ENCODE assay signal across 26 cellular contexts in genomic region chr5:145887217-145887616, GRCh38. TPM values are rescaled to one million over a fixed set of nuclear protein-coding genes. Genes with fewer than 3 reads are reported as not detected.
DNase-seq lines count a peak whose midpoint lies in the region; ATAC-seq, FAIRE-seq and TF ChIP-seq lines count a peak whose summit lies in the region.
"Had no signal": no experiment of that assay in that cellular context is flagged by ENCODE, and none has a peak within 500 bp of the region (broad histone marks: within the 10 kb centered on the region; RNA-seq: fewer than 3 reads in every experiment).

No MANE protein-coding gene starts in this region.

- H3K4me1 Mint-ChIP-seq in neural progenitor cell (no peaks in the 10 kb centered on the region), GM23338 (peaks cover 3% of the 10 kb centered on the region; the same call in 1 of the 3 replicates)
- no peaks in the 10 kb centered on the region for H3K4me1 Mint-ChIP-seq in activated CD8-positive, alpha-beta T cell treated with anti-CD3 and anti-CD28 coated beads for 36 hours (ENCODE audit: low read depth)

- POLR2A ChIA-PET in K562 (lab: Yijun Ruan, JAX) = no interaction called here
- POLR2A ChIA-PET in activated CD8-positive, alpha-beta T cell treated with anti-CD3 and anti-CD28 coated beads for 36 hours (lab: Charles Lee) = interaction anchor here (0.7 kb wide), 1 partner anchor 777 kb away, joined by 3 read pairs; no protein-coding TSS in a partner anchor

- H2AFZ ChIP-seq in K562 (ENCODE audit: low read depth, low read length) (no peak overlapping the region), neural progenitor cell (replicated peaks) (no peak overlapping the region), GM23338 (no peak overlapping the region)

- no peaks in the 10 kb centered on the region for H3K4me1 ChIP-seq in K562 (replicated peaks in 1 of 2; ENCODE audit: control insufficient read depth in 2 of 2, insufficient read depth in 2 of 2, low read length in 2 of 2)
- H3K4me1 ChIP-seq in neural progenitor cell = no peaks in the 10 kb centered on the region
- H3K4me1 ChIP-seq in GM23338 (ENCODE audit: insufficient read depth) = no peaks in the 10 kb centered on the region
- H3K4me1 ChIP-seq: BLaER1, right atrium auricular region, upper lobe of left lung had no signal

- no TSS peak for BruUV-seq in K562 (replicated peaks; lab: Mats Ljungman, UMichigan)

- intact Hi-C loops in K562 (cut with micrococcal nuclease) = loop anchor here (1.0 to 2.0 kb wide), 4 partner anchors 52 to 206 kb away; partner anchors contain the start of gene PRELID2
- intact Hi-C loops in activated CD8-positive, alpha-beta T cell treated with anti-CD3 and anti-CD28 coated beads for 36 hours (cut with micrococcal nuclease) = no loop called here

- H4K20me1 ChIP-seq in K562 (replicated peaks; ENCODE audit: control insufficient read depth, insufficient read depth, low read length) (no peaks in the 10 kb centered on the region), neural progenitor cell (ENCODE audit: low read depth) (no peaks in the 10 kb centered on the region), GM23338 (replicated peaks; ENCODE audit: insufficient read depth) (no peaks in the 10 kb centered on the region)
- H4K20me1 ChIP-seq: BLaER1 had no signal

- H3K27ac ChIP-seq in K562 (ENCODE audit: extremely low read depth, low read depth, low read length) = no peak overlapping the region
- H3K27ac ChIP-seq in neural progenitor cell = no peak overlapping the region
- H3K27ac ChIP-seq in GM23338 (ENCODE audit: low read depth) = no peak overlapping the region
- H3K27ac ChIP-seq: 22Rv1, BLaER1, dorsolateral prefrontal cortex, right atrium auricular region, upper lobe of left lung had no signal

- H3K27ac Mint-ChIP-seq in neural progenitor cell = no peak overlapping the region
- no peak overlapping the region for H3K27ac Mint-ChIP-seq in GM23338
- H3K27ac Mint-ChIP-seq in activated CD8-positive, alpha-beta T cell treated with anti-CD3 and anti-CD28 coated beads for 36 hours = no peak overlapping the region
- H3K27ac Mint-ChIP-seq: activated CD4-positive, alpha-beta memory T cell treated with anti-CD3 and anti-CD28 coated beads for 36 hours; activated naive CD4-positive, alpha-beta T cell treated with anti-CD3 and anti-CD28 coated beads for 36 hours had no signal

- H3K4me2 ChIP-seq in K562 (ENCODE audit: insufficient read depth, low read length) = no peak overlapping the region
- no peak overlapping the region for H3K4me2 ChIP-seq in neural progenitor cell
- no peak overlapping the region for H3K4me2 ChIP-seq in GM23338
- H3K4me2 ChIP-seq: BLaER1 had no signal

- H3K36me3 Mint-ChIP-seq in neural progenitor cell (no peaks in the 10 kb centered on the region), GM23338 (ENCODE audit: low read depth) (peaks cover 14% of the 10 kb centered on the region)
- no peaks in the 10 kb centered on the region for H3K36me3 Mint-ChIP-seq in activated CD8-positive, alpha-beta T cell treated with anti-CD3 and anti-CD28 coated beads for 36 hours (ENCODE audit: low read depth)
- H3K36me3 Mint-ChIP-seq: activated CD4-positive, alpha-beta memory T cell treated with anti-CD3 and anti-CD28 coated beads for 36 hours had no signal

- no peak for TF ChIP-seq POLR2A in K562 (conservative IDR thresholded peaks at IDR 0.05)

- TF ChIP-seq RAD21 in K562 (CRISPR knock-in tag; conservative IDR thresholded peaks at IDR 0.05 in 1 of 2, IDR thresholded peaks at IDR 0.05 in 1 of 2) = peak; percentile 33 to 73; a peak in 3 of 4 replicates

- H3K27me3 Mint-ChIP-seq in neural progenitor cell (ENCODE audit: insufficient read depth, low read depth) (peaks cover 1% of the 10 kb centered on the region), GM23338 (ENCODE audit: insufficient read depth, low read depth, poor library complexity) (no peaks in the 10 kb centered on the region)
- H3K27me3 Mint-ChIP-seq in activated CD8-positive, alpha-beta T cell treated with anti-CD3 and anti-CD28 coated beads for 36 hours = peaks cover 2% of the 10 kb centered on the region

- no peaks in the 10 kb centered on the region for H3K9me1 ChIP-seq in K562 (ENCODE audit: control insufficient read depth, insufficient read depth, low read length)

- ATAC-seq in K562 = peak; percentile 89
- ATAC-seq in GM23338 = no peak
- ATAC-seq in activated CD8-positive, alpha-beta T cell treated with anti-CD3 and anti-CD28 coated beads for 36 hours = no peak
- ATAC-seq: Right ventricle myocardium inferior had no signal

- H3K4me3 Mint-ChIP-seq in neural progenitor cell = no peak overlapping the region
- H3K4me3 Mint-ChIP-seq in GM23338 = no peak overlapping the region
- H3K4me3 Mint-ChIP-seq in activated CD8-positive, alpha-beta T cell treated with anti-CD3 and anti-CD28 coated beads for 36 hours = no peak overlapping the region
- H3K4me3 Mint-ChIP-seq: activated CD4-positive, alpha-beta memory T cell treated with anti-CD3 and anti-CD28 coated beads for 36 hours; activated naive CD4-positive, alpha-beta T cell treated with anti-CD3 and anti-CD28 coated beads for 36 hours had no signal

- H3K36me3 ChIP-seq in K562 (ENCODE audit: control insufficient read depth, insufficient read depth, low read length) (no peaks in the 10 kb centered on the region), neural progenitor cell (no peaks in the 10 kb centered on the region), GM23338 (ENCODE audit: insufficient read depth) (peaks cover 5% of the 10 kb centered on the region; the same call in 1 of the 2 replicates)
- H3K36me3 ChIP-seq: BLaER1, right atrium auricular region, upper lobe of left lung had no signal

- H3K4me3 ChIP-seq in K562 = no peak overlapping the region
- no peak overlapping the region for H3K4me3 ChIP-seq in neural progenitor cell
- H3K4me3 ChIP-seq in GM23338 = no peak overlapping the region
- H3K4me3 ChIP-seq: BLaER1, dorsolateral prefrontal cortex, right atrium auricular region, upper lobe of left lung had no signal

- no peaks in the 10 kb centered on the region for H3K27me3 ChIP-seq in K562 (ENCODE audit: control insufficient read depth in 2 of 2, insufficient read depth in 2 of 2, low read length in 2 of 2)
- no peaks in the 10 kb centered on the region for H3K27me3 ChIP-seq in neural progenitor cell
- no peaks in the 10 kb centered on the region for H3K27me3 ChIP-seq in GM23338 (ENCODE audit: insufficient read depth)
- H3K27me3 ChIP-seq: BLaER1, right atrium auricular region, upper lobe of left lung had no signal

- no peaks in the 10 kb centered on the region; the same call in 1 of the 2 replicates for H3K9me3 ChIP-seq in K562 (replicated peaks; ENCODE audit: control insufficient read depth, insufficient read depth, low read depth, low read length)
- peaks cover 11% of the 10 kb centered on the region for H3K9me3 ChIP-seq in neural progenitor cell (ENCODE audit: low read depth)

- no peak for TF ChIP-seq EP300 in K562 (IDR thresholded peaks at IDR 0.05; ENCODE audit: low read length)

- peaks cover 20% of the 10 kb centered on the region for H3K9me3 Mint-ChIP-seq in neural progenitor cell
- peaks cover 28% of the 10 kb centered on the region for H3K9me3 Mint-ChIP-seq in GM23338
- peaks cover 5% of the 10 kb centered on the region for H3K9me3 Mint-ChIP-seq in activated CD8-positive, alpha-beta T cell treated with anti-CD3 and anti-CD28 coated beads for 36 hours

- no peak overlapping the region for H3K9ac ChIP-seq in K562 (ENCODE audit: insufficient read depth in 1 of 2, low read depth in 2 of 2, low read length in 2 of 2)
- H3K9ac ChIP-seq in neural progenitor cell = no peak overlapping the region
- H3K9ac ChIP-seq: BLaER1 had no signal

- CTCF ChIA-PET in K562 (lab: Yijun Ruan, JAX; ENCODE audit: low intra/inter-chr PET ratio) = interaction anchor here (1.6 to 2.0 kb wide), 2 partner anchors 61 to 190 kb away, joined by 6 to 10 read pairs; no protein-coding TSS in a partner anchor
- CTCF ChIA-PET in activated CD8-positive, alpha-beta T cell treated with anti-CD3 and anti-CD28 coated beads for 36 hours (lab: Charles Lee) = interaction anchor here (0.6 to 1.2 kb wide), 2 partner anchors 82 to 1683 kb away, joined by 3 to 4 read pairs; no protein-coding TSS in a partner anchor

- DNase-seq in DMS53 (lab: John Stamatoyannopoulos, UW) (peak; percentile 7), DMS53 treated with DMSO at 0.1 percent for 48 hours (lab: John Stamatoyannopoulos, UW; ENCODE audit: unreplicated experiment) (no peak), OCI-M1 (lab: John Stamatoyannopoulos, UW) (peak; percentile 51), K562 (ENCODE audit: extremely low read depth in 1 of 4, low spot score in 3 of 4) (peak in 2 of 4 experiments; percentile 31 to 50), neural progenitor cell (ENCODE audit: low spot score) (no peak), GM23338 (ENCODE audit: low spot score) (no peak), NCI-H1092 (lab: John Stamatoyannopoulos, UW) (no peak)
- DNase-seq in activated CD8-positive, alpha-beta T cell treated with anti-CD3 and anti-CD28 coated beads for 36 hours = no peak
- DNase-seq: activated CD4-positive, alpha-beta memory T cell treated with anti-CD3 and anti-CD28 coated beads for 36 hours; activated naive CD4-positive, alpha-beta T cell treated with anti-CD3 and anti-CD28 coated beads for 36 hours; central memory CD4-positive, alpha-beta T cell; dorsolateral prefrontal cortex; NCI-H1694 treated with DMSO at 0.1 percent for 48 hours; NCI-H345; stimulated activated CD4-positive, alpha-beta T cell treated with anti-CD3 and anti-CD28 coated beads, Interleukin-15, amount 100 ng/mL, for 24 hours; upper lobe of left lung had no signal

- no peaks in the 10 kb centered on the region for H3K79me2 ChIP-seq in K562 (ENCODE audit: control insufficient read depth, insufficient read depth, low read length)
- H3K79me2 ChIP-seq in neural progenitor cell (ENCODE audit: low read depth) = no peaks in the 10 kb centered on the region
- H3K79me2 ChIP-seq in GM23338 (replicated peaks; ENCODE audit: insufficient read depth) = no peaks in the 10 kb centered on the region

- TF ChIP-seq CTCF in K562 (IDR thresholded peaks at IDR 0.05 in 2 of 3, conservative IDR thresholded peaks at IDR 0.05 in 1 of 3; ENCODE audit: insufficient read depth in 2 of 3, low read depth in 1 of 3, low read length in 3 of 3) (peak; percentile 31 to 63 (median 47); a peak in 3 of 6 replicates), neural progenitor cell (IDR thresholded peaks at IDR 0.05) (peak; percentile 5), GM23338 (conservative IDR thresholded peaks at IDR 0.05; ENCODE audit: low read depth in 2 of 2) (peak in 1 of 2 experiments; percentile 11; a peak in 2 of 4 replicates)
- no peak for TF ChIP-seq CTCF in activated CD8-positive, alpha-beta T cell treated with anti-CD3 and anti-CD28 coated beads for 36 hours (IDR thresholded peaks at IDR 0.05)

- peak; percentile 42 for FAIRE-seq in K562 (lab: Jason Lieb, UNC)
- FAIRE-seq: HTR-8/SVneo had no signal

- 35% methylated on average over 3 of the region's 3 CpGs for WGBS in K562 (ENCODE audit: insufficient coverage, low coverage, missing lambda C conversion rate)

- no peaks in the 10 kb centered on the region for H3K9me2 ChIP-seq in GM23338 (ENCODE audit: insufficient read depth)

- H3F3A ChIP-seq in neural progenitor cell (ENCODE audit: low read depth) = no peaks in the 10 kb centered on the region
- no peaks in the 10 kb centered on the region for H3F3A ChIP-seq in GM23338 (replicated peaks; ENCODE audit: low read depth)

- in situ Hi-C loops in K562 (cut with MboI) = loop anchor here (5.0 to 10.0 kb wide), 2 partner anchors 55 to 202 kb away; no protein-coding TSS in a partner anchor

RNA-seq across cellular contexts. Expression of gene GRXCR2, which starts 14.4 kb away (rescaled TPM):
- total RNA-seq in K562 (2011; cell fraction: chromatin; rRNA removed; ENCODE audit: low replicate concordance) = not detected in 2 replicates
- not detected in 2 replicates for total RNA-seq in K562 (2011; cell fraction: nucleolus; rRNA removed)
- not detected in 2 replicates for total RNA-seq in K562 (2011; cell fraction: nucleoplasm; rRNA removed)
- total RNA-seq in K562 (2014; rRNA removed) (not detected in 2 replicates), K562 (2014; rRNA removed; fragmentation: Illumina TruSeq; extraction: Trizol) (not detected in 2 replicates), K562 (2015; rRNA removed; fragmentation: Illumina TruSeq; extraction: Trizol) (not detected in 2 replicates), K562 (2021) (not detected in 2 replicates), neural progenitor cell (ENCODE audit: low replicate concordance) (not detected in 2 replicates)
- polyA plus RNA-seq in K562 (2011; rRNA removed) (not detected in 2 replicates), K562 (2014; fragmentation: Illumina TruSeq; extraction: Trizol) (not detected in 2 replicates), K562 (2014; fragmentation: Nextera tagmentation; extraction: Ambion mirVana) (not detected), K562 (2014; rRNA removed) (not detected in 2 replicates), GM23338 (2016; fragmentation: Nextera tagmentation; extraction: Ambion mirVana) (not detected in 2 replicates)
- polyA plus RNA-seq in K562 (2011; cell fraction: cytosol; rRNA removed) = not detected in 2 replicates
- polyA plus RNA-seq in K562 (2011; cell fraction: nucleus; rRNA removed) = not detected in 2 replicates
- polyA plus RNA-seq in K562 (2012) = not detected in 2 replicates
- polyA minus RNA-seq in K562 (2011; rRNA and poly(A)+ RNA removed) = not detected in 2 replicates
- not detected in 2 replicates for polyA minus RNA-seq in K562 (2011; cell fraction: cytosol; rRNA and poly(A)+ RNA removed)
- not detected in 2 replicates for polyA minus RNA-seq in K562 (2011; cell fraction: nucleus; rRNA and poly(A)+ RNA removed)
- not detected in 2 replicates for total RNA-seq in GM23338 (2014; rRNA removed; shearing (Covaris generic))
- not detected for total RNA-seq in activated CD8-positive, alpha-beta T cell treated with anti-CD3 and anti-CD28 coated beads for 36 hours
- total RNA-seq: activated CD4-positive, alpha-beta memory T cell treated with anti-CD3 and anti-CD28 coated beads for 36 hours; activated naive CD4-positive, alpha-beta T cell treated with anti-CD3 and anti-CD28 coated beads for 36 hours; H7; kidney epithelial cell; MCF 10A; omental fat pad; T-helper 1 cell treated with Interleukin-12 subunit alpha and Interleukin-12 subunit beta and Interleukin-4 antibody, amounts not matched to agents 30 ng/mL and 1 ng/mL, for 36 hours; upper lobe of left lung had no signal

RNA-seq across cellular contexts. Expression of gene SH3RF2, which starts 49.2 kb away (rescaled TPM):
- not detected in 2 replicates for total RNA-seq in K562 (2011; cell fraction: chromatin; rRNA removed; ENCODE audit: low replicate concordance)
- not detected in 2 replicates for total RNA-seq in K562 (2011; cell fraction: nucleolus; rRNA removed)
- total RNA-seq in K562 (2011; cell fraction: nucleoplasm; rRNA removed) = not detected in 2 replicates
- total RNA-seq in K562 (2014; rRNA removed) (not detected in 2 replicates), K562 (2014; rRNA removed; fragmentation: Illumina TruSeq; extraction: Trizol) (not detected in 2 replicates), K562 (2015; rRNA removed; fragmentation: Illumina TruSeq; extraction: Trizol) (not detected in 2 replicates), K562 (2021) (0.07 TPM in 1 of 2 replicates, not detected in the other), neural progenitor cell (ENCODE audit: low replicate concordance) (0.36 and 2.4 TPM in 2 replicates)
- polyA plus RNA-seq in K562 (2011; rRNA removed) (not detected in 2 replicates), K562 (2014; fragmentation: Illumina TruSeq; extraction: Trizol) (not detected in 2 replicates), K562 (2014; fragmentation: Nextera tagmentation; extraction: Ambion mirVana) (not detected), K562 (2014; rRNA removed) (0.05 and 0.50 TPM in 2 replicates), GM23338 (2016; fragmentation: Nextera tagmentation; extraction: Ambion mirVana) (0.80 and 1.7 TPM in 2 replicates)
- 0.09 TPM in 1 of 2 replicates, not detected in the other for polyA plus RNA-seq in K562 (2011; cell fraction: cytosol; rRNA removed)
- 0.09 TPM in 1 of 2 replicates, not detected in the other for polyA plus RNA-seq in K562 (2011; cell fraction: nucleus; rRNA removed)
- 0.14 TPM in 1 of 2 replicates, not detected in the other for polyA plus RNA-seq in K562 (2012)
- polyA minus RNA-seq in K562 (2011; rRNA and poly(A)+ RNA removed) = 0.09 TPM in 1 of 2 replicates, not detected in the other
- polyA minus RNA-seq in K562 (2011; cell fraction: cytosol; rRNA and poly(A)+ RNA removed) = 0.64 and 0.76 TPM in 2 replicates
- 0.13 TPM in 1 of 2 replicates, not detected in the other for polyA minus RNA-seq in K562 (2011; cell fraction: nucleus; rRNA and poly(A)+ RNA removed)
- total RNA-seq in GM23338 (2014; rRNA removed; shearing (Covaris generic)) = 1.1 and 2.4 TPM in 2 replicates
- not detected for total RNA-seq in activated CD8-positive, alpha-beta T cell treated with anti-CD3 and anti-CD28 coated beads for 36 hours
- total RNA-seq: activated naive CD4-positive, alpha-beta T cell treated with anti-CD3 and anti-CD28 coated beads for 36 hours had no signal

RNA-seq across cellular contexts. Expression of gene PRELID2, which starts 52.1 kb away (rescaled TPM):
- 98.0 and 157 TPM in 2 replicates for total RNA-seq in K562 (2011; cell fraction: chromatin; rRNA removed; ENCODE audit: low replicate concordance)
- 44.4 and 52.9 TPM in 2 replicates for total RNA-seq in K562 (2011; cell fraction: nucleolus; rRNA removed)
- 98.7 and 150 TPM in 2 replicates for total RNA-seq in K562 (2011; cell fraction: nucleoplasm; rRNA removed)
- total RNA-seq in K562 (2014; rRNA removed) (42.7 and 68.2 TPM in 2 replicates), K562 (2014; rRNA removed; fragmentation: Illumina TruSeq; extraction: Trizol) (34.1 and 36.8 TPM in 2 replicates), K562 (2015; rRNA removed; fragmentation: Illumina TruSeq; extraction: Trizol) (27.3 and 30.1 TPM in 2 replicates), K562 (2021) (20.1 and 23.7 TPM in 2 replicates), neural progenitor cell (ENCODE audit: low replicate concordance) (25.9 and 30.3 TPM in 2 replicates)
- polyA plus RNA-seq in K562 (2011; rRNA removed) (23.0 and 28.8 TPM in 2 replicates), K562 (2014; fragmentation: Illumina TruSeq; extraction: Trizol) (21.5 and 23.9 TPM in 2 replicates), K562 (2014; fragmentation: Nextera tagmentation; extraction: Ambion mirVana) (1 to 10 TPM; 6.4 to 7.8 TPM), K562 (2014; rRNA removed) (34.7 and 35.0 TPM in 2 replicates), GM23338 (2016; fragmentation: Nextera tagmentation; extraction: Ambion mirVana) (7.3 and 9.3 TPM in 2 replicates)
- 4.8 and 12.2 TPM in 2 replicates for polyA plus RNA-seq in K562 (2011; cell fraction: cytosol; rRNA removed)
- polyA plus RNA-seq in K562 (2011; cell fraction: nucleus; rRNA removed) = 24.7 and 26.4 TPM in 2 replicates
- 13.1 and 14.4 TPM in 2 replicates for polyA plus RNA-seq in K562 (2012)
- 56.7 and 88.0 TPM in 2 replicates for polyA minus RNA-seq in K562 (2011; rRNA and poly(A)+ RNA removed)
- polyA minus RNA-seq in K562 (2011; cell fraction: cytosol; rRNA and poly(A)+ RNA removed) = 18.0 and 22.5 TPM in 2 replicates
- polyA minus RNA-seq in K562 (2011; cell fraction: nucleus; rRNA and poly(A)+ RNA removed) = 77.7 and 125 TPM in 2 replicates
- total RNA-seq in GM23338 (2014; rRNA removed; shearing (Covaris generic)) = 9.8 and 13.1 TPM in 2 replicates
- total RNA-seq in activated CD8-positive, alpha-beta T cell treated with anti-CD3 and anti-CD28 coated beads for 36 hours = 1 to 10 TPM; 2.7 to 3.6 TPM

Comparison
In these comparisons a context has a peak if more than half of its experiments do, and no peak if none do; other contexts are left out.
1. DNase-seq: peak in DMS53 (single experiment) and OCI-M1 (single experiment); none in DMS53 treated with DMSO at 0.1 percent for 48 hours (single experiment), neural progenitor cell (single experiment), GM23338 (single experiment), NCI-H1092 (single experiment) and activated CD8-positive, alpha-beta T cell treated with anti-CD3 and anti-CD28 coated beads for 36 hours (single experiment).